Comparison of ENCODE assay signal across 10 cellular contexts in the genomic region with DNA sequence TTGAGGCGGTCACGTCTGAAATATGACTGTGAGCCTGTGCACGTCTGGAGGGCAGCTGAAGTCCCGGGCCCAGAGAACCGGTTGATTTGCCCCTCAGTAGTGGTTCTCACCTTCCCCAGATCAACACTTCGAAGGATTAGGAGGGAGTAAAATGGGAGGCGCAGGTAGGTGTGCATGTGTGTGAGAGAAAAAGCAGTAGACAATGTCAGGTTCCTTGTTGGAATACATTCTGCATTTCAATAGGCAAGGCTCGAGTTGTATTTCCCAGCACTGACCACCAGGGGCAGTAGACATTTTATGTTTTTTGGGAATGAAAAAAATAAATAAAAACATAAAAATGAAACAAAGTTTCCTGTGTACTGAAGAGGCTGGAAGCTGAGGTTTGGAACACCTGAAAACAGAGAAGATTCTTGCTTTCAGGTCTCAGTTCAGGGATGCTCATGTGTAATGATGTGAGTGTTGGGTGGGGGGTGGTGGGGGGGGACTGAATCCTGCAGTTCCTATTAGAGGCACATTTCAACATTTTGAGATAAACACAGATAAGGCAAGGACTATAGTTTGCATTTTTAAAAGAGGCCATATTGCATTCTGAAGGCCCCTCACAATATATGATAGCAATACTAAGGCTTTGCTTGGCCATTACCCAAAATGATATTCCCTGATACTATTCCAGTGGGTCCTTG.
A peak's percentile ranks its signal among the peaks of the same experiment; 100 is the strongest.
DNase-seq lines count a peak whose midpoint lies in the region; ATAC-seq, FAIRE-seq and TF ChIP-seq lines count a peak whose summit lies in the region.
"Had no signal": no experiment of that assay in that cellular context is flagged by ENCODE, and none has a peak within 500 bp of the region (broad histone marks: within the 10 kb centered on the region; RNA-seq: fewer than 3 reads in every experiment).

No MANE protein-coding gene starts in this region.

- peak; percentile 69 for TF ChIP-seq CTCF in foreskin fibroblast (IDR thresholded peaks at IDR 0.05; ENCODE audit: low read depth, low read length)

- FAIRE-seq in GM19239 (lab: Jason Lieb, UNC) = peak; percentile 48
- FAIRE-seq: A204.1 had no signal

- DNase-seq in DMS 273 (lab: John Stamatoyannopoulos, UW; ENCODE audit: unreplicated experiment) (peak; percentile 64), DMS 273 treated with DMSO at 0.1 percent for 48 hours (lab: John Stamatoyannopoulos, UW) (no peak), GM19239 (ENCODE audit: insufficient read length, low spot score) (peak; percentile 17), SK-MEL-5 (ENCODE audit: low read depth, low spot score) (peak; percentile 43), foreskin fibroblast (peak; percentile 4 to 54), smooth muscle cell of the brain vasculature (ENCODE audit: low read depth, low spot score) (peak; percentile 26), occipital lobe (lab: John Stamatoyannopoulos, UW) (no peak)
- DNase-seq: naive B cell had no signal

- no peak overlapping the region for H3K4me3 ChIP-seq in foreskin fibroblast (ENCODE audit: low read depth in 1 of 2, low read length in 2 of 2)

- in situ Hi-C loops in SK-MEL-5 (cut with HindIII; ENCODE audit: low pct_unique_long_range_greater_than_20kb, low sequenced_read_pairs) = no loop called here

- ATAC-seq in GM19023 (IDR thresholded peaks at IDR 0.05; ENCODE audit: unreplicated experiment) = no peak

Comparison
In these comparisons a context has a peak if more than half of its experiments do, and no peak if none do; other contexts are left out.
1. DNase-seq: peak in DMS 273 (single experiment), GM19239 (single experiment), SK-MEL-5 (single experiment), foreskin fibroblast (2 of 2) and smooth muscle cell of the brain vasculature (single experiment); none in DMS 273 treated with DMSO at 0.1 percent for 48 hours (single experiment) and occipital lobe (single experiment).